Comparison of ENCODE assay signal across 25 cellular contexts in genomic region chr1:215045647-215046308, GRCh38. TPM values are rescaled to one million over a fixed set of nuclear protein-coding genes. Genes with fewer than 3 reads are reported as not detected.
"Had no signal": no experiment of that assay in that cellular context is flagged by ENCODE, and none has a peak within 500 bp of the region (broad histone marks: within the 10 kb centered on the region; RNA-seq: fewer than 3 reads in every experiment).

No MANE protein-coding gene starts in this region.

- H3K36me3 ChIP-seq: gastrocnemius medialis, left ventricle myocardium inferior, ovary had no signal

- H3K9me3 ChIP-seq: gastrocnemius medialis, ovary, psoas muscle had no signal

- H3K4me3 ChIP-seq: gastrocnemius medialis, left ventricle myocardium inferior, ovary, psoas muscle had no signal

- ATAC-seq: activated CD8-positive, alpha-beta memory T cell treated with anti-CD3 and anti-CD28 coated beads, Interleukin-2, amount 10 ng/mL, durations not matched to agents 7 days and 5 days; activated CD8-positive, alpha-beta T cell treated with anti-CD3 and anti-CD28 coated beads for 36 hours; activated naive CD8-positive, alpha-beta T cell treated with anti-CD3 and anti-CD28 coated beads, Interleukin-2, amount 50 U/mL, for 24 hours; gastrocnemius medialis; natural killer cell treated with Interleukin-12 subunit alpha and Interleukin-12 subunit beta and Interleukin-15 and Interleukin-18, amount 100 ng/mL, for 72 hours; psoas muscle; right cardiac atrium; stimulated activated naive CD8-positive, alpha-beta T cell treated with anti-CD3 and anti-CD28 coated beads, Interleukin-15, Interleukin-2, amounts not matched to agents 100 U/mL and 50 U/mL, for 24 hours had no signal

- DNase-seq: activated CD4-positive, alpha-beta T cell treated with anti-CD3 and anti-CD28 coated beads, Interleukin-2, amount 10 ng/mL, durations not matched to agents 7 days and 5 days; activated CD4-positive, CD25-positive, alpha-beta regulatory T cell treated with anti-CD3 and anti-CD28 coated beads, Interleukin-2, amount 50 U/mL, for 72 hours; activated CD8-positive, alpha-beta memory T cell treated with anti-CD3 and anti-CD28 coated beads, Interleukin-2, amount 10 ng/mL, durations not matched to agents 7 days and 5 days; activated CD8-positive, alpha-beta T cell treated with anti-CD3 and anti-CD28 coated beads for 36 hours; activated effector memory CD4-positive, alpha-beta T cell treated with anti-CD3 and anti-CD28 coated beads, Interleukin-2, amount 50 U/mL, for 16 hours; activated naive CD4-positive, alpha-beta T cell treated with anti-CD3 and anti-CD28 coated beads, Interleukin-2, amount 10 ng/mL, durations not matched to agents 7 days and 5 days; activated naive CD8-positive, alpha-beta T cell treated with anti-CD3 and anti-CD28 coated beads, Interleukin-2, amount 50 U/mL, for 24 hours; activated T-cell treated with anti-CD3 and anti-CD28 coated beads for 4 hours; anterior cingulate cortex; effector CD4-positive, alpha-beta T cell; erythroblast; gastrocnemius medialis; head of caudate nucleus; hypothalamus; left ventricle myocardium inferior; ovary; psoas muscle; right cardiac atrium; stimulated activated CD4-positive, alpha-beta T cell treated with anti-CD3 and anti-CD28 coated beads, Interleukin-12 subunit alpha, Interleukin-12 subunit beta, amount 100 ng/mL, for 4 hours; stimulated activated CD4-positive, alpha-beta T cell treated with anti-CD3 and anti-CD28 coated beads, Interleukin-4, amount 100 ng/mL, for 4 hours; stimulated activated naive CD8-positive, alpha-beta T cell treated with anti-CD3 and anti-CD28 coated beads, Interleukin-15, Interleukin-2, amounts not matched to agents 100 U/mL and 50 U/mL, for 24 hours had no signal

- H3K27ac ChIP-seq: gastrocnemius medialis, left ventricle myocardium inferior, ovary, psoas muscle, VCaP had no signal

- H3K4me1 ChIP-seq: gastrocnemius medialis, left ventricle myocardium inferior, psoas muscle had no signal

- FAIRE-seq: endometrium had no signal

- H3K27me3 ChIP-seq: gastrocnemius medialis, ovary had no signal

RNA-seq across cellular contexts. Expression of gene KCNK2, which starts 36.8 kb away (rescaled TPM):
- total RNA-seq: activated CD4-positive, alpha-beta T cell treated with anti-CD3 and anti-CD28 coated beads, Interleukin-2, amount 10 ng/mL, durations not matched to agents 7 days and 5 days; activated CD8-positive, alpha-beta memory T cell treated with anti-CD3 and anti-CD28 coated beads, Interleukin-2, amount 10 ng/mL, durations not matched to agents 7 days and 5 days; activated CD8-positive, alpha-beta T cell treated with anti-CD3 and anti-CD28 coated beads for 36 hours; chondrocyte; natural killer cell treated with Interleukin-12 subunit alpha and Interleukin-12 subunit beta and Interleukin-15 and Interleukin-18, amount 100 ng/mL, for 72 hours had no signal
